In the genomic region with DNA sequence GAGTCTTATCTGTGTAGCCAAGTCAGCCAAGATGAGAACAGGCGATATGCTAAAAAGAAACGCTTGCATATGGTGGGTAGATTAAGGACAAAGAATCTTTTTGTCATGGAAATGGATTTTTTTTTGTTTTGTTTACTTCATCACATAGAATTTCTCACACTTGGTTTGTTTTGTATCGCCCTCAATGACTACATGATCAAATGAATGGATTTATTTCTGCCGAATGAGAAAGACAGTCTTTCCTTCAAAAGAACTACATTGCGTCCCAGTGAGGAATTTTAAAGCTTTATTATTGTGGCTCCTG, we compare ENCODE assay signal across 14 cellular contexts. TPM values are rescaled to one million over a fixed set of nuclear protein-coding genes. Genes with fewer than 3 reads are reported as not detected.
DNase-seq lines count a peak whose midpoint lies in the region; ATAC-seq, FAIRE-seq and TF ChIP-seq lines count a peak whose summit lies in the region.
"Had no signal": no experiment of that assay in that cellular context is flagged by ENCODE, and none has a peak within 500 bp of the region (broad histone marks: within the 10 kb centered on the region; RNA-seq: fewer than 3 reads in every experiment).

No MANE protein-coding gene starts in this region.

- no peak for ATAC-seq in stimulated activated naive CD8-positive, alpha-beta T cell treated with anti-CD3 and anti-CD28 coated beads, Interleukin-15, amount 100 ng/mL, for 72 hours
- no peak for ATAC-seq in GM21526 (IDR thresholded peaks at IDR 0.05; ENCODE audit: low FRiP score, unreplicated experiment)
- ATAC-seq: PC-3 had no signal

- H3K27me3 ChIP-seq in vagina: no peaks in the 10 kb centered on the region

- no peaks in the 10 kb centered on the region for H3K9me3 ChIP-seq in kidney (ENCODE audit: control insufficient read depth in 1 of 2, low read length in 2 of 2)
- no peaks in the 10 kb centered on the region for H3K9me3 ChIP-seq in vagina

- no peak overlapping the region for H3K9ac ChIP-seq in kidney (ENCODE audit: low read length in 2 of 2)

- H3K27ac ChIP-seq in kidney (ENCODE audit: low read depth in 2 of 2, low read length in 2 of 2) (no peak overlapping the region), vagina (peak overlapping the region; percentile 88)

- no peak for FAIRE-seq in kidney (lab: Jason Lieb, UNC)
- FAIRE-seq: H54, HTR-8/SVneo had no signal

- no peak for TF ChIP-seq CTCF in kidney (IDR thresholded peaks at IDR 0.05; ENCODE audit: borderline replicate concordance, extremely low read depth, insufficient read depth)
- TF ChIP-seq CTCF in vagina (IDR thresholded peaks at IDR 0.05): no peak

- no peak overlapping the region for H3K27ac Mint-ChIP-seq in stimulated activated naive CD8-positive, alpha-beta T cell treated with anti-CD3 and anti-CD28 coated beads, Interleukin-15, Interleukin-2, amounts not matched to agents 100 ng/mL and 50 ng/mL, for 24 hours
- H3K27ac Mint-ChIP-seq in stimulated activated naive CD8-positive, alpha-beta T cell treated with anti-CD3 and anti-CD28 coated beads, Interleukin-15, amount 100 ng/mL, for 72 hours: no peak overlapping the region
- no peak overlapping the region for H3K27ac Mint-ChIP-seq in activated naive CD8-positive, alpha-beta T cell treated with anti-CD3 and anti-CD28 coated beads for 36 hours
- H3K27ac Mint-ChIP-seq: dendritic cell treated with granulocyte-macrophage colony-stimulating factor and Interleukin-4, amounts not matched to agents 40 ng/mL and 50 ng/mL, for 4 days had no signal

- peaks cover 74% of the 10 kb centered on the region for H3K27me3 Mint-ChIP-seq in stimulated activated naive CD8-positive, alpha-beta T cell treated with anti-CD3 and anti-CD28 coated beads, Interleukin-15, Interleukin-2, amounts not matched to agents 100 ng/mL and 50 ng/mL, for 24 hours
- peaks cover 76% of the 10 kb centered on the region for H3K27me3 Mint-ChIP-seq in stimulated activated naive CD8-positive, alpha-beta T cell treated with anti-CD3 and anti-CD28 coated beads, Interleukin-15, amount 100 ng/mL, for 72 hours
- H3K27me3 Mint-ChIP-seq in activated naive CD8-positive, alpha-beta T cell treated with anti-CD3 and anti-CD28 coated beads for 36 hours: peaks cover 74% of the 10 kb centered on the region

- no peak for DNase-seq in stimulated activated naive CD8-positive, alpha-beta T cell treated with anti-CD3 and anti-CD28 coated beads, Interleukin-15, amount 100 ng/mL, for 72 hours
- DNase-seq in activated naive CD8-positive, alpha-beta T cell treated with anti-CD3 and anti-CD28 coated beads for 36 hours: no peak
- DNase-seq in kidney (no peak), vagina (ENCODE audit: extremely low spot score in 2 of 2) (no peak), NCI-H526 (lab: John Stamatoyannopoulos, UW) (no peak), HT-29 (ENCODE audit: low spot score) (no peak)
- DNase-seq: activated CD4-positive, alpha-beta T cell treated with anti-CD3 and anti-CD28 coated beads, Interleukin-2, amount 50 U/mL, for 1 hour; PC-3; SW 1271 had no signal

- H3K9me3 Mint-ChIP-seq in stimulated activated naive CD8-positive, alpha-beta T cell treated with anti-CD3 and anti-CD28 coated beads, Interleukin-15, Interleukin-2, amounts not matched to agents 100 ng/mL and 50 ng/mL, for 24 hours: peaks cover 5% of the 10 kb centered on the region
- no peaks in the 10 kb centered on the region for H3K9me3 Mint-ChIP-seq in stimulated activated naive CD8-positive, alpha-beta T cell treated with anti-CD3 and anti-CD28 coated beads, Interleukin-15, amount 100 ng/mL, for 72 hours
- peaks cover 5% of the 10 kb centered on the region for H3K9me3 Mint-ChIP-seq in activated naive CD8-positive, alpha-beta T cell treated with anti-CD3 and anti-CD28 coated beads for 36 hours
- H3K9me3 Mint-ChIP-seq: dendritic cell treated with granulocyte-macrophage colony-stimulating factor and Interleukin-4, amounts not matched to agents 40 ng/mL and 50 ng/mL, for 4 days had no signal

- peaks cover 8% of the 10 kb centered on the region for H3K36me3 Mint-ChIP-seq in stimulated activated naive CD8-positive, alpha-beta T cell treated with anti-CD3 and anti-CD28 coated beads, Interleukin-15, Interleukin-2, amounts not matched to agents 100 ng/mL and 50 ng/mL, for 24 hours (ENCODE audit: low read depth)
- peaks cover 3% of the 10 kb centered on the region for H3K36me3 Mint-ChIP-seq in activated naive CD8-positive, alpha-beta T cell treated with anti-CD3 and anti-CD28 coated beads for 36 hours

- no peak for TF ChIP-seq POLR2A in vagina (IDR thresholded peaks at IDR 0.05)

- H3K4me1 ChIP-seq in kidney (ENCODE audit: control insufficient read depth in 1 of 2, insufficient read depth in 1 of 2, low read depth in 1 of 2, low read length in 2 of 2) (no peaks in the 10 kb centered on the region), vagina (no peaks in the 10 kb centered on the region)

- peak overlapping the region; percentile 9 for H3K4me3 ChIP-seq in kidney (ENCODE audit: low read length in 2 of 2)
- H3K4me3 ChIP-seq in vagina: peak overlapping the region; percentile 39 to 49

- peaks cover 14% of the 10 kb centered on the region for H3K4me1 Mint-ChIP-seq in stimulated activated naive CD8-positive, alpha-beta T cell treated with anti-CD3 and anti-CD28 coated beads, Interleukin-15, Interleukin-2, amounts not matched to agents 100 ng/mL and 50 ng/mL, for 24 hours (ENCODE audit: low read depth)
- H3K4me1 Mint-ChIP-seq in stimulated activated naive CD8-positive, alpha-beta T cell treated with anti-CD3 and anti-CD28 coated beads, Interleukin-15, amount 100 ng/mL, for 72 hours: peaks cover 24% of the 10 kb centered on the region
- H3K4me1 Mint-ChIP-seq in activated naive CD8-positive, alpha-beta T cell treated with anti-CD3 and anti-CD28 coated beads for 36 hours: peaks cover 18% of the 10 kb centered on the region

- intact Hi-C loops in kidney (cut with DNase I): no loop called here
- intact Hi-C loops in vagina (cut with DNase I): no loop called here

- H3K36me3 ChIP-seq in kidney (ENCODE audit: control insufficient read depth in 1 of 2, insufficient read depth in 2 of 2, low read length in 2 of 2) (no peaks in the 10 kb centered on the region), vagina (no peaks in the 10 kb centered on the region)

- H3K4me3 Mint-ChIP-seq in stimulated activated naive CD8-positive, alpha-beta T cell treated with anti-CD3 and anti-CD28 coated beads, Interleukin-15, Interleukin-2, amounts not matched to agents 100 ng/mL and 50 ng/mL, for 24 hours: peak overlapping the region; percentile 22
- peak overlapping the region in 1 of 2 donors; percentile 13 for H3K4me3 Mint-ChIP-seq in stimulated activated naive CD8-positive, alpha-beta T cell treated with anti-CD3 and anti-CD28 coated beads, Interleukin-15, amount 100 ng/mL, for 72 hours
- peak overlapping the region; percentile 44 for H3K4me3 Mint-ChIP-seq in activated naive CD8-positive, alpha-beta T cell treated with anti-CD3 and anti-CD28 coated beads for 36 hours
- H3K4me3 Mint-ChIP-seq: dendritic cell treated with granulocyte-macrophage colony-stimulating factor and Interleukin-4, amounts not matched to agents 40 ng/mL and 50 ng/mL, for 4 days had no signal

RNA-seq across cellular contexts. Expression of gene SALL3, which starts 2.0 kb away (rescaled TPM):
- total RNA-seq in activated naive CD8-positive, alpha-beta T cell treated with anti-CD3 and anti-CD28 coated beads for 36 hours: not detected
- total RNA-seq in kidney (2.0 TPM), vagina (7.4 TPM)
- polyA plus RNA-seq in kidney (ENCODE audit: insufficient read depth, low read depth, low replicate concordance): 5.5 TPM
- not detected in 2 replicates for total RNA-seq in HT-29 (2014; rRNA removed; shearing (Covaris generic))
- total RNA-seq: PC-3 had no signal
